In genomic region chr1:201748331-201748730, GRCh38 we compare ENCODE assay signal across 11 cellular contexts.
DNase-seq lines count a peak whose midpoint lies in the region; ATAC-seq, FAIRE-seq and TF ChIP-seq lines count a peak whose summit lies in the region.
"Had no signal": no experiment of that assay in that cellular context is flagged by ENCODE, and none has a peak within 500 bp of the region (broad histone marks: within the 10 kb centered on the region; RNA-seq: fewer than 3 reads in every experiment).

No MANE protein-coding gene starts in this region.

- H3K4me1 ChIP-seq in HepG2 (ENCODE audit: insufficient read depth, low read length): peaks cover 10% of the 10 kb centered on the region
- H3K4me1 ChIP-seq: testis had no signal

- BruUV-seq in HepG2 (replicated peaks; lab: Mats Ljungman, UMichigan): no TSS peak

- no peak overlapping the region for H3K27ac ChIP-seq in HepG2 (ENCODE audit: extremely low read length, insufficient read depth, low read length)
- H3K27ac ChIP-seq: testis had no signal

- no peaks in the 10 kb centered on the region for H3K27me3 ChIP-seq in MG63
- H3K27me3 ChIP-seq in HepG2 (ENCODE audit: control insufficient read depth in 1 of 2, insufficient read depth in 2 of 2, low read length in 2 of 2): no peaks in the 10 kb centered on the region
- H3K27me3 ChIP-seq: testis had no signal

- TF ChIP-seq CTCF in neural crest cell (conservative IDR thresholded peaks at IDR 0.05) (no peak), HepG2 (CRISPR knock-in tag; IDR thresholded peaks at IDR 0.05) (no peak), GM10266 (IDR thresholded peaks at IDR 0.05; ENCODE audit: control insufficient read depth, insufficient read depth, low read depth, missing control alignments) (no peak)

- no peak for TF ChIP-seq POLR2A in HepG2 (IDR thresholded peaks at IDR 0.05; ENCODE audit: insufficient read depth in 1 of 2, low read depth in 2 of 2, low read length in 2 of 2)

- H3K36me3 Mint-ChIP-seq in neural crest cell (ENCODE audit: low read depth): no peaks in the 10 kb centered on the region

- no peak overlapping the region for H3K4me3 ChIP-seq in MG63
- H3K4me3 ChIP-seq in HepG2 (replicated peaks in 1 of 3; ENCODE audit: insufficient read depth in 1 of 3, low read depth in 2 of 3, low read length in 3 of 3): no peak overlapping the region
- H3K4me3 ChIP-seq: testis had no signal

- no peak for TF ChIP-seq EP300 in HepG2 (IDR thresholded peaks at IDR 0.05; ENCODE audit: low read depth in 2 of 2, low read length in 2 of 2)
- TF ChIP-seq EP300 in HepG2 (CRISPR knock-in tag; IDR thresholded peaks at IDR 0.05; ENCODE audit: borderline replicate concordance): no peak

- no peak for FAIRE-seq in HepG2 (lab: Jason Lieb, UNC)

- no peak overlapping the region for H3K4me2 ChIP-seq in HepG2 (ENCODE audit: low read depth, low read length)

- peak; percentile 76 for DNase-seq in AG20443 (ENCODE audit: low spot score)
- DNase-seq in MG63: peak; percentile 95
- peak; percentile 55 for DNase-seq in dedifferentiated amniotic fluid mesenchymal stem cell (ENCODE audit: extremely low spot score)
- no peak for DNase-seq in neural crest cell (ENCODE audit: low read depth, low spot score)
- no peak for DNase-seq in stimulated activated CD4-positive, alpha-beta T cell treated with anti-CD3 and anti-CD28 coated beads, Interleukin-15, amount 100 ng/mL, for 24 hours
- DNase-seq in stimulated activated CD4-positive, alpha-beta T cell treated with anti-CD3 and anti-CD28 coated beads, Interleukin-4, amount 100 ng/mL, for 1 hour: no peak
- DNase-seq in HepG2 (ENCODE audit: low spot score): no peak
- no peak for DNase-seq in GM10266 (ENCODE audit: extremely low spot score)
- DNase-seq: NCI-H510A, T-helper 2 cell, testis had no signal

- H3K9me3 ChIP-seq in MG63: no peaks in the 10 kb centered on the region
- no peaks in the 10 kb centered on the region for H3K9me3 ChIP-seq in HepG2 (ENCODE audit: low read length)
- H3K9me3 ChIP-seq: testis had no signal

- in situ Hi-C loops in HepG2 (cut with HindIII; ENCODE audit: extremely low pct_ligation_motif_present, low pct_unique_long_range_greater_than_20kb): no loop called here

- H4K20me1 ChIP-seq in HepG2 (ENCODE audit: insufficient read depth, low read length): no peaks in the 10 kb centered on the region

- CTCF ChIA-PET in HepG2 (lab: Yijun Ruan, JAX; ENCODE audit: low intra/inter-chr PET ratio, low total read pairs): no interaction called here

- no peaks in the 10 kb centered on the region for H3K79me2 ChIP-seq in HepG2 (ENCODE audit: insufficient read depth, low read length)

- intact Hi-C loops in HepG2 (cut with micrococcal nuclease; ENCODE audit: unreplicated experiment): no loop called here

- H3K4me3 Mint-ChIP-seq in neural crest cell: peak overlapping the region; percentile 15

- peaks cover 16% of the 10 kb centered on the region for H3K27me3 Mint-ChIP-seq in neural crest cell (ENCODE audit: low read depth)

- H3K4me1 Mint-ChIP-seq in neural crest cell: peaks cover 52% of the 10 kb centered on the region

- TF ChIP-seq RAD21 in HepG2 (CRISPR knock-in tag; IDR thresholded peaks at IDR 0.05): no peak

- no peaks in the 10 kb centered on the region for H3K9me3 Mint-ChIP-seq in neural crest cell

- no peak overlapping the region for H3K27ac Mint-ChIP-seq in neural crest cell (ENCODE audit: unreplicated experiment)

- WGBS in HepG2 (ENCODE audit: low lambda C conversion rate): 0% methylated on average over 1 of the region's 1 CpG

- no peak overlapping the region for H2AFZ ChIP-seq in HepG2 (ENCODE audit: low read length)

- H3K36me3 ChIP-seq in MG63 (peaks cover 23% of the 10 kb centered on the region), HepG2 (replicated peaks in 1 of 2; ENCODE audit: control insufficient read depth in 1 of 2, insufficient read depth in 2 of 2, low read length in 2 of 2) (no peaks in the 10 kb centered on the region)

- POLR2A ChIA-PET in HepG2 (lab: Yijun Ruan, JAX): no interaction called here

- H3K9ac ChIP-seq in HepG2 (ENCODE audit: insufficient read depth, low read depth, low read length): no peak overlapping the region

- ATAC-seq in HepG2: no peak

TF ChIP-seq in HepG2, 621 proteins besides CTCF, POLR2A, EP300 and RAD21:
- no peak for TF ChIP-seq ZFP36L2 (CRISPR knock-in tag; IDR thresholded peaks at IDR 0.05)

Comparison
In these comparisons a context has a peak if more than half of its experiments do, and no peak if none do; other contexts are left out.
1. DNase-seq: peak in AG20443 (single experiment), MG63 (single experiment) and dedifferentiated amniotic fluid mesenchymal stem cell (single experiment); none in neural crest cell (single experiment), stimulated activated CD4-positive, alpha-beta T cell treated with anti-CD3 and anti-CD28 coated beads, Interleukin-15, amount 100 ng/mL, for 24 hours (single experiment), stimulated activated CD4-positive, alpha-beta T cell treated with anti-CD3 and anti-CD28 coated beads, Interleukin-4, amount 100 ng/mL, for 1 hour (single experiment), HepG2 (single experiment) and GM10266 (single experiment).